In the genomic region with DNA sequence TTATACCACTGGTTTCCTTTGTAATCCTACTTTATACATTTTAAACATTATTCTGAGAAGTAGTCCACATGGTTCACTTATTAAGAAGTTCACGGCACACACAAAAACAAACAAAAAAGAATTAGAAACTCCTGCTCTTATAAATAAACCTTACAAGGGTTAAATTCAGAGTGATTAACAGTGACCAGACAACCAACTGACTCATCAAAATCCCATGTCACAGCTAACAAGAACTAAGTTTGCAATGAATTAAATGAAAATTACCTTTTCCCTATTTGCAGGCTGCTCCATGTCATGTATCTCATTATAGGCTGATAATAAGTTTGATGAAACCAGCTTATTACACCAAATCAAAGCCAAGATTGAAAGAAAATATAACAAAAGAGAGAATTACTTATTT, we compare ENCODE assay signal across 19 cellular contexts.
DNase-seq lines count a peak whose midpoint lies in the region; ATAC-seq and TF ChIP-seq lines count a peak whose summit lies in the region.
"Had no signal": no experiment of that assay in that cellular context is flagged by ENCODE, and none has a peak within 500 bp of the region (broad histone marks: within the 10 kb centered on the region; RNA-seq: fewer than 3 reads in every experiment).

No MANE protein-coding gene starts in this region.

- no peak for ATAC-seq in GM23338
- ATAC-seq: mucosa of descending colon had no signal

- no peaks in the 10 kb centered on the region for H3K36me3 ChIP-seq in Caco-2 (ENCODE audit: control insufficient read depth, insufficient read depth, low read length)
- 0 out of 2 replicates have a peak, but pooled peaks cover 8% of the 10 kb centered on the region for H3K36me3 ChIP-seq in GM23338 (ENCODE audit: insufficient read depth)
- H3K36me3 ChIP-seq in neural progenitor cell = peaks cover 16% of the 10 kb centered on the region
- peaks cover 15% of the 10 kb centered on the region for H3K36me3 ChIP-seq in left ventricle myocardium inferior
- H3K36me3 ChIP-seq: ovary had no signal

- peak overlapping the region; percentile 38 for H3K27ac Mint-ChIP-seq in Caco-2 (ENCODE audit: unreplicated experiment)
- peak overlapping the region; percentile 76 for H3K27ac Mint-ChIP-seq in GM23338
- H3K27ac Mint-ChIP-seq in chondrocyte (ENCODE audit: unreplicated experiment) = peak overlapping the region; percentile 81
- H3K27ac Mint-ChIP-seq in neural progenitor cell = no peak overlapping the region

- H3K27ac ChIP-seq in GM23338 (ENCODE audit: low read depth) (peak overlapping the region; percentile 51; the same call in 1 of the 2 replicates), neural progenitor cell (peak overlapping the region; percentile 30), left ventricle myocardium inferior (replicated peaks) (no peak overlapping the region)
- H3K27ac ChIP-seq: ovary, SK-N-MC, skin epidermis had no signal

- H3F3A ChIP-seq in GM23338 (replicated peaks; ENCODE audit: low read depth) (no peaks in the 10 kb centered on the region), neural progenitor cell (ENCODE audit: low read depth) (peaks cover 51% of the 10 kb centered on the region)

- H4K20me1 ChIP-seq in GM23338 (replicated peaks; ENCODE audit: insufficient read depth) (peaks cover 59% of the 10 kb centered on the region), neural progenitor cell (ENCODE audit: low read depth) (peaks cover 100% of the 10 kb centered on the region)

- DNase-seq in Caco-2 (no peak), GM23338 (ENCODE audit: low spot score) (no peak), chondrocyte (ENCODE audit: low spot score) (no peak), neural progenitor cell (ENCODE audit: low spot score) (no peak), SKM-1 treated with dmso at 0.1 percent for 144 hours (lab: John Stamatoyannopoulos, UW; ENCODE audit: unreplicated experiment) (no peak), NAMALWA (ENCODE audit: low spot score) (no peak), left ventricle myocardium inferior (no peak)
- DNase-seq: activated CD4-positive, alpha-beta T cell treated with anti-CD3 and anti-CD28 coated beads, Interleukin-2, amount 50 U/mL, for 48 hours; amygdala; BE2C; Kasumi-1; left colon; mucosa of descending colon; NCI-H1417; NCI-H2171 treated with DMSO at 0.1 percent for 48 hours; NCI-H82; ovary had no signal

- H3K4me1 ChIP-seq in Caco-2 (peaks cover 20% of the 10 kb centered on the region), GM23338 (ENCODE audit: insufficient read depth) (peaks cover 11% of the 10 kb centered on the region), neural progenitor cell (peaks cover 14% of the 10 kb centered on the region), left ventricle myocardium inferior (peaks cover 74% of the 10 kb centered on the region)
- H3K4me1 ChIP-seq: BE2C had no signal

- TF ChIP-seq CTCF in Caco-2 (IDR thresholded peaks at IDR 0.05; ENCODE audit: insufficient read depth in 1 of 2, low read depth in 1 of 2, low read length in 1 of 2, severe bottlenecking in 1 of 2, unreplicated experiment in 1 of 2) = no peak
- no peak for TF ChIP-seq CTCF in GM23338 (conservative IDR thresholded peaks at IDR 0.05; ENCODE audit: low read depth in 2 of 2)
- TF ChIP-seq CTCF in chondrocyte (IDR thresholded peaks at IDR 0.05) = no peak
- no peak for TF ChIP-seq CTCF in neural progenitor cell (IDR thresholded peaks at IDR 0.05)
- no peak for TF ChIP-seq CTCF in left ventricle myocardium inferior (IDR thresholded peaks at IDR 0.05; ENCODE audit: borderline replicate concordance)

- H3K36me3 Mint-ChIP-seq in Caco-2 (ENCODE audit: insufficient read depth, unreplicated experiment) (peaks cover 28% of the 10 kb centered on the region), GM23338 (ENCODE audit: low read depth) (peaks cover 45% of the 10 kb centered on the region), chondrocyte (ENCODE audit: low read depth) (peaks cover 5% of the 10 kb centered on the region), neural progenitor cell (peaks cover 40% of the 10 kb centered on the region)

- CTCF ChIA-PET in Caco-2 (lab: Charles Lee) = no interaction called here

- H3K4me3 Mint-ChIP-seq in Caco-2 (ENCODE audit: unreplicated experiment) (no peak overlapping the region), GM23338 (no peak overlapping the region), chondrocyte (ENCODE audit: unreplicated experiment) (no peak overlapping the region), neural progenitor cell (no peak overlapping the region)

- H3K27me3 ChIP-seq in Caco-2 (replicated peaks; ENCODE audit: control insufficient read depth, insufficient read depth, low read length) (no peaks in the 10 kb centered on the region), GM23338 (ENCODE audit: insufficient read depth) (no peaks in the 10 kb centered on the region), neural progenitor cell (no peaks in the 10 kb centered on the region), left ventricle myocardium inferior (ENCODE audit: low read depth) (no peaks in the 10 kb centered on the region)
- H3K27me3 ChIP-seq: BE2C, ovary had no signal

- intact Hi-C loops in Caco-2 (cut with micrococcal nuclease; ENCODE audit: unreplicated experiment) (no loop called here), left ventricle myocardium inferior (cut with micrococcal nuclease) (no loop called here)

- no peaks in the 10 kb centered on the region for H3K9me3 Mint-ChIP-seq in Caco-2 (ENCODE audit: unreplicated experiment)
- H3K9me3 Mint-ChIP-seq in GM23338 = no peaks in the 10 kb centered on the region
- H3K9me3 Mint-ChIP-seq in chondrocyte (ENCODE audit: low read depth) = no peaks in the 10 kb centered on the region
- no peaks in the 10 kb centered on the region for H3K9me3 Mint-ChIP-seq in neural progenitor cell

- POLR2A ChIA-PET in Caco-2 (lab: Charles Lee) = no interaction called here

- H3K9me3 ChIP-seq in Caco-2 = no peaks in the 10 kb centered on the region
- no peaks in the 10 kb centered on the region for H3K9me3 ChIP-seq in neural progenitor cell (ENCODE audit: low read depth)
- H3K9me3 ChIP-seq in left ventricle myocardium inferior (replicated peaks) = no peaks in the 10 kb centered on the region
- H3K9me3 ChIP-seq: BE2C, mucosa of descending colon, ovary had no signal

- H3K9me2 ChIP-seq in GM23338 (ENCODE audit: insufficient read depth) = no peaks in the 10 kb centered on the region

- H3K27me3 Mint-ChIP-seq in Caco-2 (ENCODE audit: insufficient read depth, unreplicated experiment) (no peaks in the 10 kb centered on the region), GM23338 (ENCODE audit: insufficient read depth, low read depth, poor library complexity) (peaks cover 2% of the 10 kb centered on the region), chondrocyte (ENCODE audit: low read depth) (no peaks in the 10 kb centered on the region), neural progenitor cell (ENCODE audit: insufficient read depth, low read depth) (no peaks in the 10 kb centered on the region)

- no peak overlapping the region for H3K4me2 ChIP-seq in GM23338
- no peak overlapping the region for H3K4me2 ChIP-seq in neural progenitor cell

- H3K79me2 ChIP-seq in GM23338 (replicated peaks; ENCODE audit: insufficient read depth) = peaks cover 100% of the 10 kb centered on the region
- peaks cover 100% of the 10 kb centered on the region for H3K79me2 ChIP-seq in neural progenitor cell (ENCODE audit: low read depth)

- H3K4me3 ChIP-seq in Caco-2 (ENCODE audit: low read depth, low read length) (no peak overlapping the region), GM23338 (no peak overlapping the region), neural progenitor cell (no peak overlapping the region), left ventricle myocardium inferior (no peak overlapping the region)
- H3K4me3 ChIP-seq: mucosa of descending colon, ovary, SK-N-MC, skin epidermis had no signal

- H2AFZ ChIP-seq in GM23338 (no peak overlapping the region), neural progenitor cell (replicated peaks) (no peak overlapping the region)

- peaks cover 9% of the 10 kb centered on the region for H3K4me1 Mint-ChIP-seq in Caco-2 (ENCODE audit: low read depth, unreplicated experiment)
- peaks cover 39% of the 10 kb centered on the region for H3K4me1 Mint-ChIP-seq in GM23338
- peaks cover 85% of the 10 kb centered on the region for H3K4me1 Mint-ChIP-seq in chondrocyte (ENCODE audit: low read depth)
- peaks cover 10% of the 10 kb centered on the region for H3K4me1 Mint-ChIP-seq in neural progenitor cell

- BruUV-seq in Caco-2 (replicated peaks; lab: Mats Ljungman, UMichigan) = no TSS peak

- H3K9ac ChIP-seq in neural progenitor cell = no peak overlapping the region

TF ChIP-seq in GM23338, 12 proteins besides CTCF, POLR2A, EP300 and RAD21:
- TF ChIP-seq CREB1 (CRISPR knock-in tag; IDR thresholded peaks at IDR 0.05; ENCODE audit: low read depth) (no peak), ZNF114 (CRISPR knock-in tag; IDR thresholded peaks at IDR 0.05) (no peak), REST (IDR thresholded peaks at IDR 0.05; ENCODE audit: unreplicated experiment) (no peak)
TF ChIP-seq in GM23338: peak in this region for 0.
